ENCODE assay signal across 8 cellular contexts in genomic region chr16:55508941-55509920, GRCh38. TPM values are rescaled to one million over a fixed set of nuclear protein-coding genes. Genes with fewer than 3 reads are reported as not detected.
DNase-seq lines count a peak whose midpoint lies in the region; ATAC-seq, FAIRE-seq and TF ChIP-seq lines count a peak whose summit lies in the region.

TSS of gene LPCAT2 (plus strand) at chr16:55509072. CDS start at chr16:55509182, 110 bp downstream.

- H3K4me3 Mint-ChIP-seq in nephron, result peak within 1 kb of the TSS; percentile 75 to 81 (median 81)

- peaks cover 3% of the 10 kb centered on the region for H3K27me3 ChIP-seq in thymus (ENCODE audit: control insufficient read depth, insufficient read depth)

- FAIRE-seq in A549 (lab: Jason Lieb, UNC), result no peak

- DNase-seq in A549 (ENCODE audit: low read depth in 1 of 2, low spot score in 1 of 2), result peak; percentile 79 to 83
- peak; percentile 5 for DNase-seq in NCI-H446 treated with DMSO at 0.1 percent for 48 hours (lab: John Stamatoyannopoulos, UW)
- peak in 1 of 2 donors; percentile 60 for DNase-seq in activated naive CD4-positive, alpha-beta T cell treated with anti-CD3 and anti-CD28 coated beads, Interleukin-2, amount 50 U/mL, for 72 hours (ENCODE audit: low spot score in 2 of 2)
- no peak for DNase-seq in glomerular endothelial cell (ENCODE audit: extremely low read depth, low read depth, low spot score)

- CTCF ChIA-PET in A549 (lab: Yijun Ruan, JAX), result interaction anchor here (0.6 kb wide), 1 partner anchor 44 kb away, joined by 4 read pairs; no protein-coding TSS in a partner anchor

- ATAC-seq in A549 (peak; percentile 94 to 98), GM19035 (IDR thresholded peaks at IDR 0.05; ENCODE audit: unreplicated experiment) (peak; percentile 55), HG02610 (IDR thresholded peaks at IDR 0.05; ENCODE audit: unreplicated experiment) (no peak)
- peak; percentile 56 to 95 for ATAC-seq in activated naive CD4-positive, alpha-beta T cell treated with anti-CD3 and anti-CD28 coated beads, Interleukin-2, amount 50 U/mL, for 72 hours

- H3K27me3 Mint-ChIP-seq in nephron (ENCODE audit: low read depth), result no peaks in the 10 kb centered on the region

- peak within 1 kb of the TSS; percentile 97 for H3K4me2 ChIP-seq in A549

- peak within 1 kb of the TSS; percentile 81 for H3K4me3 ChIP-seq in A549
- H3K4me3 ChIP-seq in thymus (ENCODE audit: low read length), result peak within 1 kb of the TSS; percentile 55

- H3K27ac ChIP-seq in A549, result peak within 1 kb of the TSS; percentile 78 to 88
- peak within 1 kb of the TSS; percentile 25 for H3K27ac ChIP-seq in thymus (ENCODE audit: low read depth)

- H3K27ac Mint-ChIP-seq in activated naive CD4-positive, alpha-beta T cell treated with anti-CD3 and anti-CD28 coated beads, Interleukin-2, amount 50 U/mL, for 72 hours, result peak within 1 kb of the TSS in 1 of 2 donors; percentile 51
- peak within 1 kb of the TSS in 1 of 3 experiments; percentile 19 for H3K27ac Mint-ChIP-seq in nephron

- 5% methylated on average over 17 of the region's 61 CpGs for WGBS in A549 (ENCODE audit: missing lambda C conversion rate)
- WGBS in thymus, result 1% methylated on average over 61 of the region's 61 CpGs

- H3K36me3 ChIP-seq in thymus (ENCODE audit: control insufficient read depth, insufficient read depth), result no peaks in the 10 kb centered on the region

- TF ChIP-seq EP300 in A549 (IDR thresholded peaks at IDR 0.05), result no peak

- POLR2A ChIA-PET in A549 (lab: Yijun Ruan, JAX), result no interaction called here

- H3K9me3 ChIP-seq in A549 (peaks cover 18% of the 10 kb centered on the region), thymus (ENCODE audit: control insufficient read depth) (no peaks in the 10 kb centered on the region)

- H3K9me3 Mint-ChIP-seq in activated naive CD4-positive, alpha-beta T cell treated with anti-CD3 and anti-CD28 coated beads, Interleukin-2, amount 50 U/mL, for 72 hours, result no peaks in the 10 kb centered on the region
- peaks cover 23% of the 10 kb centered on the region for H3K9me3 Mint-ChIP-seq in nephron

- TF ChIP-seq POLR2A in A549 (IDR thresholded peaks at IDR 0.05; ENCODE audit: low read length), result peak; percentile 67

- H3K4me1 Mint-ChIP-seq in nephron, result peaks cover 6% of the 10 kb centered on the region

- no peak for TF ChIP-seq CTCF in A549 (IDR thresholded peaks at IDR 0.05)
- TF ChIP-seq CTCF in nephron (IDR thresholded peaks at IDR 0.05; ENCODE audit: unreplicated experiment in 3 of 3), result no peak

- H3K36me3 Mint-ChIP-seq in activated naive CD4-positive, alpha-beta T cell treated with anti-CD3 and anti-CD28 coated beads, Interleukin-2, amount 50 U/mL, for 72 hours, result peaks cover 17 to 22% of the 10 kb centered on the region in 2 donors
- H3K36me3 Mint-ChIP-seq in nephron (ENCODE audit: low read depth), result peaks cover 45% of the 10 kb centered on the region

- no peak for TF ChIP-seq RAD21 in A549 (conservative IDR thresholded peaks at IDR 0.05 in 1 of 2, IDR thresholded peaks at IDR 0.05 in 1 of 2)

- H3K4me1 ChIP-seq in A549 (no peaks in the 10 kb centered on the region), thymus (ENCODE audit: control insufficient read depth, insufficient read depth, low read length) (peaks cover 12% of the 10 kb centered on the region)

TF ChIP-seq in A549, 52 proteins besides CTCF, POLR2A, EP300 and RAD21 (continues in another document):
- TF ChIP-seq BHLHE40 (IDR thresholded peaks at IDR 0.05; ENCODE audit: low read depth, low read length) (no peak), JUNB (IDR thresholded peaks at IDR 0.05) (no peak), MAZ (IDR thresholded peaks at IDR 0.05; ENCODE audit: borderline replicate concordance, low read depth, low read length) (no peak), REST (IDR thresholded peaks at IDR 0.05) (no peak), BCL3 (IDR thresholded peaks at IDR 0.05) (no peak), HOXB13 (CRISPR knock-in tag; IDR thresholded peaks at IDR 0.05; ENCODE audit: low read depth) (no peak), ESRRA (IDR thresholded peaks at IDR 0.05; ENCODE audit: borderline replicate concordance, low read length) (no peak), TP53 (CRISPR knock-in tag; IDR thresholded peaks at IDR 0.05) (no peak), CBX8 (IDR thresholded peaks at IDR 0.05) (no peak), CEBPB (IDR thresholded peaks at IDR 0.05) (no peak), HOXB5 (CRISPR knock-in tag; IDR thresholded peaks at IDR 0.05) (no peak), JUN (IDR thresholded peaks at IDR 0.05) (peak in 1 of 2 experiments; percentile 18; a peak in 1 of 5 replicates), RFX5 (IDR thresholded peaks at IDR 0.05) (no peak), E2F6 (IDR thresholded peaks at IDR 0.05; ENCODE audit: borderline replicate concordance, low read depth) (peak; percentile 72), FOXS1 (CRISPR knock-in tag; IDR thresholded peaks at IDR 0.05) (no peak), POLR2AphosphoS2 (conservative IDR thresholded peaks at IDR 0.05; ENCODE audit: low read length) (no peak)
- TF ChIP-seq, protein P1, sequence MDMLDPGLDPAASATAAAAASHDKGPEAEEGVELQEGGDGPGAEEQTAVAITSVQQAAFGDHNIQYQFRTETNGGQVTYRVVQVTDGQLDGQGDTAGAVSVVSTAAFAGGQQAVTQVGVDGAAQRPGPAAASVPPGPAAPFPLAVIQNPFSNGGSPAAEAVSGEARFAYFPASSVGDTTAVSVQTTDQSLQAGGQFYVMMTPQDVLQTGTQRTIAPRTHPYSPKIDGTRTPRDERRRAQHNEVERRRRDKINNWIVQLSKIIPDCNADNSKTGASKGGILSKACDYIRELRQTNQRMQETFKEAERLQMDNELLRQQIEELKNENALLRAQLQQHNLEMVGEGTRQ (IDR thresholded peaks at IDR 0.05), result no peak
- TF ChIP-seq, protein P2, sequence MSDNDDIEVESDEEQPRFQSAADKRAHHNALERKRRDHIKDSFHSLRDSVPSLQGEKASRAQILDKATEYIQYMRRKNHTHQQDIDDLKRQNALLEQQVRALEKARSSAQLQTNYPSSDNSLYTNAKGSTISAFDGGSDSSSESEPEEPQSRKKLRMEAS (IDR thresholded peaks at IDR 0.05), result peak; percentile 26; the same call in 1 of the 2 replicates
- TF ChIP-seq, protein P3, sequence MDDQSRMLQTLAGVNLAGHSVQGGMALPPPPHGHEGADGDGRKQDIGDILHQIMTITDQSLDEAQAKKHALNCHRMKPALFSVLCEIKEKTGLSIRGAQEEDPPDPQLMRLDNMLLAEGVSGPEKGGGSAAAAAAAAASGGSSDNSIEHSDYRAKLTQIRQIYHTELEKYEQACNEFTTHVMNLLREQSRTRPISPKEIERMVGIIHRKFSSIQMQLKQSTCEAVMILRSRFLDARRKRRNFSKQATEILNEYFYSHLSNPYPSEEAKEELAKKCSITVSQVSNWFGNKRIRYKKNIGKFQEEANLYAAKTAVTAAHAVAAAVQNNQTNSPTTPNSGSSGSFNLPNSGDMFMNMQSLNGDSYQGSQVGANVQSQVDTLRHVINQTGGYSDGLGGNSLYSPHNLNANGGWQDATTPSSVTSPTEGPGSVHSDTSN (IDR thresholded peaks at IDR 0.05), result no peak

RNA-seq across cellular contexts. Expression of gene LPCAT2, which starts in this region (rescaled TPM):
- polyA plus RNA-seq in A549 (2011; rRNA removed) (16.3 and 17.1 TPM in 2 replicates), A549 (2017; fragmentation: RNase III; extraction: RNeasy Plus Mini Kit Qiagen cat#74134 plus additional on column Dnase treatment) (6.0 to 8.0 TPM (median 7.4 TPM) in 3 replicates), thymus (11.2 TPM)
- polyA plus RNA-seq in A549 (2012; cell fraction: cytosol; rRNA removed), result 2.7 and 3.3 TPM in 2 replicates
- 3.6 and 3.7 TPM in 2 replicates for polyA plus RNA-seq in A549 (2012; cell fraction: nucleus; rRNA removed)
- 6.8 and 13.6 TPM in 2 replicates for polyA minus RNA-seq in A549 (2011; rRNA and poly(A)+ RNA removed)
- total RNA-seq in activated naive CD4-positive, alpha-beta T cell treated with anti-CD3 and anti-CD28 coated beads, Interleukin-2, amount 50 U/mL, for 72 hours, result 1 to 10 TPM in 1 of 2 donors, under 1 TPM in 1; 0.30 to 3.0 TPM
- 15.6 and 28.5 TPM in 2 replicates for total RNA-seq in glomerular endothelial cell
